1 cellular context compared by ENCODE assay signal in the genomic region with DNA sequence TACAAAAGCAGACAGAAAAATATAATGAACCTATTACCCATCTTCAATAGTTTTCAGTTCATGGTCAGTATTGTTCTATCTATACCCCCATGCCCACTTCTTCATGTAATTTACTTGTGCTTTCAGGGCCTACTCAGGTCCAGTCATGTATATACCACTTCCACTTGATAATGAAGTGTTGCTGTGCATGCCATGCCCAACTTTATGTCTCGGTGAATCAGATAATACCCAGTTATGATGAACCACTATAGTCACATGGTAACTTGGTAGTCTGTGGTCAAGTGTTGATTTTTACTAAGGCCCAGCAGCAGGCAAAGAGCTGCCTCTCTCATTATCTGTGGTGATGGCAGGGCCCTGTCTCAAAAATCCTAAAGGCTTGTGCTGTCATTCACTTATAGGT.
TF ChIP-seq lines count a peak whose summit lies in the region.

No MANE protein-coding gene starts in this region.

TF ChIP-seq in GM23338, 12 proteins besides CTCF, POLR2A, EP300 and RAD21 (continued from another document):
- TF ChIP-seq, protein P1, sequence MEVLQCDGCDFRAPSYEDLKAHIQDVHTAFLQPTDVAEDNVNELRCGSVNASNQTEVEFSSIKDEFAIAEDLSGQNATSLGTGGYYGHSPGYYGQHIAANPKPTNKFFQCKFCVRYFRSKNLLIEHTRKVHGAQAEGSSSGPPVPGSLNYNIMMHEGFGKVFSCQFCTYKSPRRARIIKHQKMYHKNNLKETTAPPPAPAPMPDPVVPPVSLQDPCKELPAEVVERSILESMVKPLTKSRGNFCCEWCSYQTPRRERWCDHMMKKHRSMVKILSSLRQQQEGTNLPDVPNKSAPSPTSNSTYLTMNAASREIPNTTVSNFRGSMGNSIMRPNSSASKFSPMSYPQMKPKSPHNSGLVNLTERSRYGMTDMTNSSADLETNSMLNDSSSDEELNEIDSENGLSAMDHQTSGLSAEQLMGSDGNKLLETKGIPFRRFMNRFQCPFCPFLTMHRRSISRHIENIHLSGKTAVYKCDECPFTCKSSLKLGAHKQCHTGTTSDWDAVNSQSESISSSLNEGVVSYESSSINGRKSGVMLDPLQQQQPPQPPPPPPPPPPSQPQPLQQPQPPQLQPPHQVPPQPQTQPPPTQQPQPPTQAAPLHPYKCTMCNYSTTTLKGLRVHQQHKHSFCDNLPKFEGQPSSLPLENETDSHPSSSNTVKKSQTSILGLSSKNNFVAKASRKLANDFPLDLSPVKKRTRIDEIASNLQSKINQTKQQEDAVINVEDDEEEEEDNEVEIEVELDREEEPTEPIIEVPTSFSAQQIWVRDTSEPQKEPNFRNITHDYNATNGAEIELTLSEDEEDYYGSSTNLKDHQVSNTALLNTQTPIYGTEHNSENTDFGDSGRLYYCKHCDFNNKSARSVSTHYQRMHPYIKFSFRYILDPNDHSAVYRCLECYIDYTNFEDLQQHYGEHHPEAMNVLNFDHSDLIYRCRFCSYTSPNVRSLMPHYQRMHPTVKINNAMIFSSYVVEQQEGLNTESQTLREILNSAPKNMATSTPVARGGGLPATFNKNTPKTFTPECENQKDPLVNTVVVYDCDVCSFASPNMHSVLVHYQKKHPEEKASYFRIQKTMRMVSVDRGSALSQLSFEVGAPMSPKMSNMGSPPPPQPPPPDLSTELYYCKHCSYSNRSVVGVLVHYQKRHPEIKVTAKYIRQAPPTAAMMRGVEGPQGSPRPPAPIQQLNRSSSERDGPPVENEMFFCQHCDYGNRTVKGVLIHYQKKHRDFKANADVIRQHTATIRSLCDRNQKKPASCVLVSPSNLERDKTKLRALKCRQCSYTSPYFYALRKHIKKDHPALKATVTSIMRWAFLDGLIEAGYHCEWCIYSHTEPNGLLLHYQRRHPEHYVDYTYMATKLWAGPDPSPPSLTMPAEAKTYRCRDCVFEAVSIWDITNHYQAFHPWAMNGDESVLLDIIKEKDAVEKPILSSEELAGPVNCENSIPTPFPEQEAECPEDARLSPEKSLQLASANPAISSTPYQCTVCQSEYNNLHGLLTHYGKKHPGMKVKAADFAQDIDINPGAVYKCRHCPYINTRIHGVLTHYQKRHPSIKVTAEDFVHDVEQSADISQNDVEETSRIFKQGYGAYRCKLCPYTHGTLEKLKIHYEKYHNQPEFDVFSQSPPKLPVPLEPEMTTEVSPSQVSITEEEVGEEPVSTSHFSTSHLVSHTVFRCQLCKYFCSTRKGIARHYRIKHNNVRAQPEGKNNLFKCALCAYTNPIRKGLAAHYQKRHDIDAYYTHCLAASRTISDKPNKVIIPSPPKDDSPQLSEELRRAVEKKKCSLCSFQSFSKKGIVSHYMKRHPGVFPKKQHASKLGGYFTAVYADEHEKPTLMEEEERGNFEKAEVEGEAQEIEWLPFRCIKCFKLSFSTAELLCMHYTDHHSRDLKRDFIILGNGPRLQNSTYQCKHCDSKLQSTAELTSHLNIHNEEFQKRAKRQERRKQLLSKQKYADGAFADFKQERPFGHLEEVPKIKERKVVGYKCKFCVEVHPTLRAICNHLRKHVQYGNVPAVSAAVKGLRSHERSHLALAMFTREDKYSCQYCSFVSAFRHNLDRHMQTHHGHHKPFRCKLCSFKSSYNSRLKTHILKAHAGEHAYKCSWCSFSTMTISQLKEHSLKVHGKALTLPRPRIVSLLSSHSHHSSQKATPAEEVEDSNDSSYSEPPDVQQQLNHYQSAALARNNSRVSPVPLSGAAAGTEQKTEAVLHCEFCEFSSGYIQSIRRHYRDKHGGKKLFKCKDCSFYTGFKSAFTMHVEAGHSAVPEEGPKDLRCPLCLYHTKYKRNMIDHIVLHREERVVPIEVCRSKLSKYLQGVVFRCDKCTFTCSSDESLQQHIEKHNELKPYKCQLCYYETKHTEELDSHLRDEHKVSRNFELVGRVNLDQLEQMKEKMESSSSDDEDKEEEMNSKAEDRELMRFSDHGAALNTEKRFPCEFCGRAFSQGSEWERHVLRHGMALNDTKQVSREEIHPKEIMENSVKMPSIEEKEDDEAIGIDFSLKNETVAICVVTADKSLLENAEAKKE (CRISPR knock-in tag; IDR thresholded peaks at IDR 0.05): no peak
